In the genomic region with DNA sequence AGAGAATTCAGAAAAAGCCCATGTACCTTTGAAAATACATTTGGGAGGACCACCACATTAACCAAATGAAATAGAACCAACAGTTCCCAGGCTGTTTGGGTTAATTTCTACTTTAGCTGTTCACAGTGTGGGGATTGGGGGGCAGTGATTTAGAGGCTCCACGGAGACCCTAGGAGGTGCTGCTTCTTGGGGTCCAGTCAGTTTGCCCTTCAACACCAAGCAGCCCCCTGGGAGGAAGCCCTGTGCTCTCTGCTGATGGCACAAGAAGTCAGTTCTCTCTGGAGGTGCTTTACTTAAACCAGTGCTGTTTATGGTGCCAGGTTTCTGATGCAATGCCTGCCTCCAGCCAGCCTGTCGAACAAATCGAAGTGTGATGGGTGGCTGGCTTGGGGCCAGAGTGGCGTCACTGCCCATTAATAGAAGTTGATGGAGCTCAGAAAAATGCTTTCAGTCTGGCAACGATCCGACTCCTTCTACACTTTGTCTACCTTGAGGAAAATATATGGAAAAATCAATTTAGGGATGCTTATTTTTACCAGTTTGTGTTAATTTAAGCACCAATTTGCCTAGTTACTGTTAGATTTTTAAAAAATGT, we compare ENCODE assay signal across 2 cellular contexts.
TF ChIP-seq lines count a peak whose summit lies in the region.

No MANE protein-coding gene starts in this region.

TF ChIP-seq in SK-N-SH, 30 proteins besides CTCF, POLR2A, EP300 and RAD21 (continued from another document):
- no peak for TF ChIP-seq NRF1 (IDR thresholded peaks at IDR 0.05; ENCODE audit: low read depth, low read length)
- TF ChIP-seq RCOR1 (IDR thresholded peaks at IDR 0.05; ENCODE audit: low read length) = no peak
- no peak for TF ChIP-seq GATA2 (CRISPR knock-in tag; IDR thresholded peaks at IDR 0.05)
- TF ChIP-seq, protein P1, sequence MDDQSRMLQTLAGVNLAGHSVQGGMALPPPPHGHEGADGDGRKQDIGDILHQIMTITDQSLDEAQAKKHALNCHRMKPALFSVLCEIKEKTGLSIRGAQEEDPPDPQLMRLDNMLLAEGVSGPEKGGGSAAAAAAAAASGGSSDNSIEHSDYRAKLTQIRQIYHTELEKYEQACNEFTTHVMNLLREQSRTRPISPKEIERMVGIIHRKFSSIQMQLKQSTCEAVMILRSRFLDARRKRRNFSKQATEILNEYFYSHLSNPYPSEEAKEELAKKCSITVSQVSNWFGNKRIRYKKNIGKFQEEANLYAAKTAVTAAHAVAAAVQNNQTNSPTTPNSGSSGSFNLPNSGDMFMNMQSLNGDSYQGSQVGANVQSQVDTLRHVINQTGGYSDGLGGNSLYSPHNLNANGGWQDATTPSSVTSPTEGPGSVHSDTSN (IDR thresholded peaks at IDR 0.05) = no peak
- TF ChIP-seq FOXJ3 (CRISPR knock-in tag; IDR thresholded peaks at IDR 0.05) = no peak
- TF ChIP-seq FOXM1 (IDR thresholded peaks at IDR 0.05; ENCODE audit: low read depth) = no peak
- no peak for TF ChIP-seq CHD2 (IDR thresholded peaks at IDR 0.05; ENCODE audit: low read length, partially characterized antibody)
- TF ChIP-seq, protein P2, sequence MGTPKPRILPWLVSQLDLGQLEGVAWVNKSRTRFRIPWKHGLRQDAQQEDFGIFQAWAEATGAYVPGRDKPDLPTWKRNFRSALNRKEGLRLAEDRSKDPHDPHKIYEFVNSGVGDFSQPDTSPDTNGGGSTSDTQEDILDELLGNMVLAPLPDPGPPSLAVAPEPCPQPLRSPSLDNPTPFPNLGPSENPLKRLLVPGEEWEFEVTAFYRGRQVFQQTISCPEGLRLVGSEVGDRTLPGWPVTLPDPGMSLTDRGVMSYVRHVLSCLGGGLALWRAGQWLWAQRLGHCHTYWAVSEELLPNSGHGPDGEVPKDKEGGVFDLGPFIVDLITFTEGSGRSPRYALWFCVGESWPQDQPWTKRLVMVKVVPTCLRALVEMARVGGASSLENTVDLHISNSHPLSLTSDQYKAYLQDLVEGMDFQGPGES (IDR thresholded peaks at IDR 0.05; ENCODE audit: low read depth, low read length) = no peak
- TF ChIP-seq, protein P3, sequence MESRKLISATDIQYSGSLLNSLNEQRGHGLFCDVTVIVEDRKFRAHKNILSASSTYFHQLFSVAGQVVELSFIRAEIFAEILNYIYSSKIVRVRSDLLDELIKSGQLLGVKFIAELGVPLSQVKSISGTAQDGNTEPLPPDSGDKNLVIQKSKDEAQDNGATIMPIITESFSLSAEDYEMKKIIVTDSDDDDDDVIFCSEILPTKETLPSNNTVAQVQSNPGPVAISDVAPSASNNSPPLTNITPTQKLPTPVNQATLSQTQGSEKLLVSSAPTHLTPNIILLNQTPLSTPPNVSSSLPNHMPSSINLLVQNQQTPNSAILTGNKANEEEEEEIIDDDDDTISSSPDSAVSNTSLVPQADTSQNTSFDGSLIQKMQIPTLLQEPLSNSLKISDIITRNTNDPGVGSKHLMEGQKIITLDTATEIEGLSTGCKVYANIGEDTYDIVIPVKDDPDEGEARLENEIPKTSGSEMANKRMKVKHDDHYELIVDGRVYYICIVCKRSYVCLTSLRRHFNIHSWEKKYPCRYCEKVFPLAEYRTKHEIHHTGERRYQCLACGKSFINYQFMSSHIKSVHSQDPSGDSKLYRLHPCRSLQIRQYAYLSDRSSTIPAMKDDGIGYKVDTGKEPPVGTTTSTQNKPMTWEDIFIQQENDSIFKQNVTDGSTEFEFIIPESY (IDR thresholded peaks at IDR 0.05; ENCODE audit: borderline replicate concordance, low read depth) = no peak
- TF ChIP-seq YY1 (IDR thresholded peaks at IDR 0.05; ENCODE audit: low read depth) = no peak
- no peak for TF ChIP-seq GABPA (IDR thresholded peaks at IDR 0.05; ENCODE audit: low read depth)

TF ChIP-seq in SK-N-SH treated with all-trans-retinoic acid at 6 μM for 48 hours, 23 proteins besides CTCF, POLR2A, EP300 and RAD21 (continued from another document):
- TF ChIP-seq, protein P4, sequence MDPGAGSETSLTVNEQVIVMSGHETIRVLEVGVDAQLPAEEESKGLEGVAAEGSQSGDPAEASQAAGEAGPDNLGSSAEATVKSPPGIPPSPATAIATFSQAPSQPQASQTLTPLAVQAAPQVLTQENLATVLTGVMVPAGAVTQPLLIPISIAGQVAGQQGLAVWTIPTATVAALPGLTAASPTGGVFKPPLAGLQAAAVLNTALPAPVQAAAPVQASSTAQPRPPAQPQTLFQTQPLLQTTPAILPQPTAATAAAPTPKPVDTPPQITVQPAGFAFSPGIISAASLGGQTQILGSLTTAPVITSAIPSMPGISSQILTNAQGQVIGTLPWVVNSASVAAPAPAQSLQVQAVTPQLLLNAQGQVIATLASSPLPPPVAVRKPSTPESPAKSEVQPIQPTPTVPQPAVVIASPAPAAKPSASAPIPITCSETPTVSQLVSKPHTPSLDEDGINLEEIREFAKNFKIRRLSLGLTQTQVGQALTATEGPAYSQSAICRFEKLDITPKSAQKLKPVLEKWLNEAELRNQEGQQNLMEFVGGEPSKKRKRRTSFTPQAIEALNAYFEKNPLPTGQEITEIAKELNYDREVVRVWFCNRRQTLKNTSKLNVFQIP (CRISPR knock-in tag; IDR thresholded peaks at IDR 0.05; ENCODE audit: borderline replicate concordance, low read depth) = no peak
- TF ChIP-seq GLIS3 (CRISPR knock-in tag; IDR thresholded peaks at IDR 0.05) (no peak), ARNTL (CRISPR knock-in tag; IDR thresholded peaks at IDR 0.05; ENCODE audit: borderline replicate concordance, low read depth) (no peak), ZFP30 (CRISPR knock-in tag; IDR thresholded peaks at IDR 0.05) (no peak)
